8 cellular contexts compared by ENCODE assay signal in the genomic region with DNA sequence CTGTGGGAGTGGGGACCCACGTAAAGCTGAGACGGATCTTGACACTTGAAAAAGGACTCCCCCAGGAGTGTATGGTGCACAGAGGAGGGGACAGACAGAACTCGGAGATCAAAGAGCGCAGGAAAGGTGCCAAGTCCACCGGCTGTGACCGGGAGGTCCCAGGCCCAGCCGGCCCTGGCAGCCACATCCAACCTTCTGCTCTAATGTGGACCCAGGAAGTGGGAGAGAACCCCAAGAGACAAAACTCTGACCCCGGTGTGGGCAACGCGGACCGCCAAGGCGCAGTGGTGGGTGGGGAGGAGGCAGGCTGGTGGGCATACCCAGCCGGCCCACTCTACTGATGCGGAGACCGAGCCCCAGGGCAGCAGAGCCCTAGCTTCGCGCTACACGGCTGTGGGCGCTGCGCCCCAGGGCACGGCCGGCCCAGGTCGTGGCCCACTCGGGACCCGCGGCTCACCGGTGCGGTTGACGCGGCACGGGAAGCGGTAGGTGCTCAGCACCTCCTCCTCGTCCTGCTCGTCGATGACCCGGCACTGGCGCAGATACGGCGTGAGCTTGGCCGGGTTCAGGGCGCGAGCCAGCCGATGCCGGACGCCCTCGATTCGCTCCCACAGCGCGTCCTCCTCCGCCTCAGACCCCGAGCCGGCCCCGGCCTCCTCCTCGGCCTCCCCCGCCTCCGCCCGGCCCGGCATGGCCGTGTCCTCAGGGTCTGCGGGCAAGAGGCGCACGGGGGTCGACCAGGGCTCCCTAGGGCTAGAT. TPM values are rescaled to one million over a fixed set of nuclear protein-coding genes. Genes with fewer than 3 reads are reported as not detected.
A peak's percentile ranks its signal among the peaks of the same experiment; 100 is the strongest.
DNase-seq lines count a peak whose midpoint lies in the region; ATAC-seq and TF ChIP-seq lines count a peak whose summit lies in the region.

No MANE protein-coding gene starts in this region.

- peaks cover 21% of the 10 kb centered on the region for H3K4me1 ChIP-seq in mucosa of stomach (ENCODE audit: control insufficient read depth, insufficient read depth, low read length)

- H3K27me3 ChIP-seq in dorsolateral prefrontal cortex = peaks cover 0 to 30% (median 15%) of the 10 kb centered on the region in 45 donors
- H3K27me3 ChIP-seq in mucosa of stomach (ENCODE audit: control insufficient read depth, insufficient read depth, low read length) = no peaks in the 10 kb centered on the region

- ATAC-seq in GM19324 (IDR thresholded peaks at IDR 0.05; ENCODE audit: low FRiP score, unreplicated experiment) = no peak
- ATAC-seq in HG03175 (IDR thresholded peaks at IDR 0.05; ENCODE audit: unreplicated experiment) = no peak

- H3K4me3 Mint-ChIP-seq in IgD-negative memory B cell = peak overlapping the region; percentile 67 to 89 (median 75)

- H3K36me3 ChIP-seq in mucosa of stomach (ENCODE audit: control insufficient read depth, insufficient read depth, low read length) = no peaks in the 10 kb centered on the region

- no peak overlapping the region for H3K27ac Mint-ChIP-seq in IgD-negative memory B cell

- DNase-seq in dorsolateral prefrontal cortex = no peak
- DNase-seq in NCI-H226 = no peak
- no peak for DNase-seq in cortex of kidney (lab: John Stamatoyannopoulos, UW)

- peaks cover 36% of the 10 kb centered on the region for H3K27me3 Mint-ChIP-seq in IgD-negative memory B cell

- intact Hi-C loops in dorsolateral prefrontal cortex (cut with DNase I) = no loop called here

- peak overlapping the region; percentile 72 for H3K9ac ChIP-seq in mucosa of stomach (ENCODE audit: low read length)

- TF ChIP-seq CTCF in 22Rv1 (IDR thresholded peaks at IDR 0.05) (no peak), dorsolateral prefrontal cortex (IDR thresholded peaks at IDR 0.05 in 54 of 56, conservative IDR thresholded peaks at IDR 0.05 in 2 of 56; ENCODE audit: low read depth in 1 of 56, partially characterized antibody in 56 of 56) (no peak)

- H3K36me3 Mint-ChIP-seq in IgD-negative memory B cell = no peaks in the 10 kb centered on the region

- H3K27ac ChIP-seq in 22Rv1 = peak overlapping the region; percentile 67
- peak overlapping the region in 3 of 59 donors; percentile 28 to 44 (median 39) for H3K27ac ChIP-seq in dorsolateral prefrontal cortex

- peaks cover 0 to 1% (median 0%) of the 10 kb centered on the region in 3 donors for H3K9me3 Mint-ChIP-seq in IgD-negative memory B cell

- peak overlapping the region; percentile 10 to 69 (median 50) for H3K4me3 ChIP-seq in dorsolateral prefrontal cortex
- H3K4me3 ChIP-seq in mucosa of stomach (ENCODE audit: low read length) = peak overlapping the region; percentile 46

- H3K4me1 Mint-ChIP-seq in IgD-negative memory B cell = peaks cover 0 to 9% (median 4%) of the 10 kb centered on the region in 3 donors

- no peaks in the 10 kb centered on the region for H3K9me3 ChIP-seq in mucosa of stomach (ENCODE audit: control insufficient read depth, low read length)

RNA-seq across cellular contexts. Expression of gene CARD10, which starts 0.5 kb away (rescaled TPM):
- not detected for polyA plus RNA-seq in IgD-negative memory B cell
- total RNA-seq in dorsolateral prefrontal cortex = 1 to 10 TPM; 1.0 to 7.3 (median 2.8) TPM

RNA-seq across cellular contexts. Expression of gene MFNG, which starts 32.5 kb away (rescaled TPM):
- 212 TPM for polyA plus RNA-seq in IgD-negative memory B cell
- total RNA-seq in dorsolateral prefrontal cortex = 10 to 100 TPM in 24 of 120 experiments, 1 to 10 TPM in 96; 1.9 to 15.8 (median 7.0) TPM

RNA-seq across cellular contexts. Expression of gene CDC42EP1, which starts 41.6 kb away (rescaled TPM):
- polyA plus RNA-seq in IgD-negative memory B cell = 0.19 TPM
- 100 to 1,000 TPM in 9 of 120 experiments, 10 to 100 TPM in 111; 12.4 to 203 (median 48.3) TPM for total RNA-seq in dorsolateral prefrontal cortex
